Comparison of ENCODE assay signal across 10 cellular contexts in genomic region chrX:138191998-138192397, GRCh38.
DNase-seq lines count a peak whose midpoint lies in the region; ATAC-seq and TF ChIP-seq lines count a peak whose summit lies in the region.
"Had no signal": no experiment of that assay in that cellular context is flagged by ENCODE, and none has a peak within 500 bp of the region (broad histone marks: within the 10 kb centered on the region; RNA-seq: fewer than 3 reads in every experiment).

No MANE protein-coding gene starts in this region.

- intact Hi-C loops in dorsolateral prefrontal cortex (cut with DNase I) (loop anchor here in 1 of 2 donors (5.0 kb wide), 1 partner anchor 555 kb away; no protein-coding TSS in a partner anchor), prostate gland (cut with DNase I) (no loop called here), uterus (cut with DNase I; ENCODE audit: low total_unique reads) (no loop called here)

- no peak overlapping the region for H3K9ac ChIP-seq in MM.1S (ENCODE audit: low read length)

- H3K4me3 ChIP-seq in MM.1S (ENCODE audit: low read length) (no peak overlapping the region), dorsolateral prefrontal cortex (no peak overlapping the region), prostate gland (no peak overlapping the region), uterus (no peak overlapping the region)
- H3K4me3 ChIP-seq: mucosa of descending colon had no signal

- TF ChIP-seq CTCF in MM.1S (IDR thresholded peaks at IDR 0.05; ENCODE audit: low read length) (peak; percentile 48), dorsolateral prefrontal cortex (IDR thresholded peaks at IDR 0.05 in 54 of 56, conservative IDR thresholded peaks at IDR 0.05 in 2 of 56; ENCODE audit: low read depth in 1 of 56, partially characterized antibody in 56 of 56) (peak in 52 of 56 donors; percentile 21 to 70 (median 46)), prostate gland (IDR thresholded peaks at IDR 0.05) (peak in 3 of 4 experiments; percentile 17 to 36 (median 31)), uterus (IDR thresholded peaks at IDR 0.05) (peak in 1 of 4 experiments; percentile 15)

- no peak for ATAC-seq in HG03196 (IDR thresholded peaks at IDR 0.05; ENCODE audit: unreplicated experiment)
- ATAC-seq: mucosa of descending colon had no signal

- 12% methylated on average over 1 of the region's 1 CpG for WGBS in prostate gland

- H3K4me1 ChIP-seq in MM.1S (ENCODE audit: low read length) = no peaks in the 10 kb centered on the region
- no peaks in the 10 kb centered on the region for H3K4me1 ChIP-seq in prostate gland (replicated peaks)
- H3K4me1 ChIP-seq in uterus = no peaks in the 10 kb centered on the region

- no peak overlapping the region for H3K27ac ChIP-seq in MM.1S (ENCODE audit: low read length)
- H3K27ac ChIP-seq in dorsolateral prefrontal cortex = no peak overlapping the region
- H3K27ac ChIP-seq in prostate gland = no peak overlapping the region
- H3K27ac ChIP-seq in uterus = no peak overlapping the region

- H3F3A ChIP-seq in MM.1S (ENCODE audit: insufficient read depth, low read length) = no peaks in the 10 kb centered on the region

- H3K9me2 ChIP-seq in MM.1S (replicated peaks; ENCODE audit: insufficient read depth, low read length) = no peaks in the 10 kb centered on the region

- H3K27me3 ChIP-seq in MM.1S (replicated peaks; ENCODE audit: insufficient read depth, low read length) (no peaks in the 10 kb centered on the region), dorsolateral prefrontal cortex (peaks cover 0 to 63% (median 10%) of the 10 kb centered on the region in 45 donors), prostate gland (replicated peaks; ENCODE audit: insufficient read depth) (no peaks in the 10 kb centered on the region), uterus (peaks cover 0 to 4% of the 10 kb centered on the region in 2 donors)

- TF ChIP-seq POLR2A in prostate gland (IDR thresholded peaks at IDR 0.05) (no peak), uterus (IDR thresholded peaks at IDR 0.05) (no peak)

- H3K36me3 ChIP-seq in MM.1S (replicated peaks; ENCODE audit: insufficient read depth, low read length) = no peaks in the 10 kb centered on the region
- no peaks in the 10 kb centered on the region for H3K36me3 ChIP-seq in prostate gland
- no peaks in the 10 kb centered on the region for H3K36me3 ChIP-seq in uterus

- DNase-seq in NCI-H345 (lab: John Stamatoyannopoulos, UW) (peak; percentile 1), NCI-H345 treated with DMSO at 0.1 percent for 48 hours (lab: John Stamatoyannopoulos, UW; ENCODE audit: unreplicated experiment) (no peak), MM.1S (peak; percentile 31), dorsolateral prefrontal cortex (peak in 5 of 10 donors; percentile 3 to 42 (median 31)), prostate gland (ENCODE audit: low spot score) (peak; percentile 3), NCI-H774 (lab: John Stamatoyannopoulos, UW) (no peak), uterus (no peak)
- DNase-seq: activated T-cell treated with anti-CD3 and anti-CD28 coated beads for 4 hours had no signal

- H3K79me2 ChIP-seq in MM.1S (ENCODE audit: low read length) = no peaks in the 10 kb centered on the region

- H4K20me1 ChIP-seq in MM.1S (ENCODE audit: insufficient read depth, low read length) = no peaks in the 10 kb centered on the region

- no peak overlapping the region for H2AFZ ChIP-seq in MM.1S (ENCODE audit: low read length)

- H3K9me3 ChIP-seq in MM.1S (replicated peaks; ENCODE audit: insufficient read depth, low read length) (no peaks in the 10 kb centered on the region), prostate gland (no peaks in the 10 kb centered on the region), uterus (no peaks in the 10 kb centered on the region)
- H3K9me3 ChIP-seq: mucosa of descending colon had no signal

- no peak overlapping the region for H3K4me2 ChIP-seq in MM.1S (ENCODE audit: low read depth, low read length)

Comparison
In these comparisons a context has a peak if more than half of its experiments do, and no peak if none do; other contexts are left out.
1. DNase-seq: peak in NCI-H345 (single experiment), MM.1S (single experiment) and prostate gland (single experiment); none in NCI-H345 treated with DMSO at 0.1 percent for 48 hours (single experiment), NCI-H774 (single experiment) and uterus (0 of 2).